In the genomic region with DNA sequence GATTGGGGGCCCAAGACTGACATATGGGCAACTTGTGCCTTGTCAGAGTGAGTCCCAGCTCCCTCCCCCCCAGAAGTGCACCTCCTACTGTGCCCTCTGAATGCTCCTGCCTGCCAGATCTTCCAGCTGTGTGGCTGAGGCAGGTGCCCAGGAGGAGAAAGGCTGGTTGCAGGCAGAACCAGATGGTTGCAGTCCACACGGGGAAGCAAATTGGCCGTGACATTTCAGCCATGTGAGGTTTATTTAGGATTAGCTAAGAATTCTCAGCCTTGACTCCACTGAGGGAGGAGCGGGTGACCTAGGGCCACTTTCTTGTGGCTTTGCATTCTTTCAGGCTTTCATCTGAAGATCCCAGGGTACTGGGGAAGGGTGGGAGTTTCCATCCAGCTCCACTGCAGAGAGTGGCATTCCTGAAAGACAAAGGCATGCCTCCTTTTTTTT, we compare ENCODE assay signal across 1 cellular context.
TF ChIP-seq lines count a peak whose summit lies in the region.

No MANE protein-coding gene starts in this region.

TF ChIP-seq in HCT116, 20 proteins besides CTCF, POLR2A, EP300 and RAD21 (continued from another document):
- TF ChIP-seq, protein P1, sequence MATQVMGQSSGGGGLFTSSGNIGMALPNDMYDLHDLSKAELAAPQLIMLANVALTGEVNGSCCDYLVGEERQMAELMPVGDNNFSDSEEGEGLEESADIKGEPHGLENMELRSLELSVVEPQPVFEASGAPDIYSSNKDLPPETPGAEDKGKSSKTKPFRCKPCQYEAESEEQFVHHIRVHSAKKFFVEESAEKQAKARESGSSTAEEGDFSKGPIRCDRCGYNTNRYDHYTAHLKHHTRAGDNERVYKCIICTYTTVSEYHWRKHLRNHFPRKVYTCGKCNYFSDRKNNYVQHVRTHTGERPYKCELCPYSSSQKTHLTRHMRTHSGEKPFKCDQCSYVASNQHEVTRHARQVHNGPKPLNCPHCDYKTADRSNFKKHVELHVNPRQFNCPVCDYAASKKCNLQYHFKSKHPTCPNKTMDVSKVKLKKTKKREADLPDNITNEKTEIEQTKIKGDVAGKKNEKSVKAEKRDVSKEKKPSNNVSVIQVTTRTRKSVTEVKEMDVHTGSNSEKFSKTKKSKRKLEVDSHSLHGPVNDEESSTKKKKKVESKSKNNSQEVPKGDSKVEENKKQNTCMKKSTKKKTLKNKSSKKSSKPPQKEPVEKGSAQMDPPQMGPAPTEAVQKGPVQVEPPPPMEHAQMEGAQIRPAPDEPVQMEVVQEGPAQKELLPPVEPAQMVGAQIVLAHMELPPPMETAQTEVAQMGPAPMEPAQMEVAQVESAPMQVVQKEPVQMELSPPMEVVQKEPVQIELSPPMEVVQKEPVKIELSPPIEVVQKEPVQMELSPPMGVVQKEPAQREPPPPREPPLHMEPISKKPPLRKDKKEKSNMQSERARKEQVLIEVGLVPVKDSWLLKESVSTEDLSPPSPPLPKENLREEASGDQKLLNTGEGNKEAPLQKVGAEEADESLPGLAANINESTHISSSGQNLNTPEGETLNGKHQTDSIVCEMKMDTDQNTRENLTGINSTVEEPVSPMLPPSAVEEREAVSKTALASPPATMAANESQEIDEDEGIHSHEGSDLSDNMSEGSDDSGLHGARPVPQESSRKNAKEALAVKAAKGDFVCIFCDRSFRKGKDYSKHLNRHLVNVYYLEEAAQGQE (IDR thresholded peaks at IDR 0.05; ENCODE audit: low read depth) = no peak
- no peak for TF ChIP-seq ELF1 (IDR thresholded peaks at IDR 0.05; ENCODE audit: borderline replicate concordance, low read depth)
